ENCODE assay signal across 9 cellular contexts in the genomic region with DNA sequence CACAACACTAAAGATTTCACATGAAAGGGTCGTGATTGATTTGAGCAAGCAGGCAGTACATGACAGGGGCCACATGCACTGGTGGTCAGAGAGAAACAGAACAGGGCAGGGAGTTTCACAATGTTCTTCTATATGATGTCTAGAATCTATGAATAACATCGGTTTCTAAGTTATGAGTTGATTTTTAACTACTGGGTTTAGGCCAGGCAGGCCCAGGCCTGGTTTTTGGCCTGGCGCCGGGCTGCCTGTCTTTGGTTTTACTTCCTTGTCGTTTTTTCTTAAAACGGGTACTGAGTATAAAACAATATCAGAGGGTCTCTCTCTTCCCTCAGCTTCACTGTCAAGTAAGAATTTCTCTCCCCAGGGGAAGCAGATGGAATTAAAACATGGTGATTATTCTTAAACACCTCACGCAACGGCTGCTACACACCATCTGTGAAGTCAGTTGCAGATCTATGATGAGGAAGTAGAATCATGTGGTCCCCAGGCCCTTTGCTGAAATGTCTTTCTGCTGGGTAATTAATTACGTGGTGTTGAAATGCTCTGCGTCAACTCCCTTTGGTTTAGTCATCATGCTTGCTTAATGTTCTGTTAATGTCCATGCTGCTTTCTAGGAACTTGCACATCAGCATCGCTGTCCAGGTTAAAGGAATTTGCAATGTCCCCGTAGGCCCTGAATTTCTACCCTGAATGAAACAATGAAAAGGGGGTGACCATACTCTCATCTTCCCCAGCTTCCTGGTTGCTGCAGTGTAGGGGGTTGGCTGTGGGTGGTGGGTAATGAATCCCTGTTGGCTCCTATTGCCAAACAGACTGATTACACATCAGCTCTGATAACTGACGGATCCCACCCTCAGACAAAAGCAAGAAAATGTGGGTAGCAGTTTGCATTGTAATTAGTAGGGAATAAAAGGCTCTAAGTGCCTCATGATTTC.
DNase-seq lines count a peak whose midpoint lies in the region; ATAC-seq and TF ChIP-seq lines count a peak whose summit lies in the region.
"Had no signal": no experiment of that assay in that cellular context is flagged by ENCODE, and none has a peak within 500 bp of the region (broad histone marks: within the 10 kb centered on the region; RNA-seq: fewer than 3 reads in every experiment).

No MANE protein-coding gene starts in this region.

- H3K9me3 Mint-ChIP-seq in Calu3 (ENCODE audit: low read depth, unreplicated experiment), result peaks cover 3% of the 10 kb centered on the region
- H3K9me3 Mint-ChIP-seq in effector memory CD8-positive, alpha-beta T cell, result no peaks in the 10 kb centered on the region
- H3K9me3 Mint-ChIP-seq: stimulated activated naive CD8-positive, alpha-beta T cell treated with anti-CD3 and anti-CD28 coated beads, Interleukin-15, Interleukin-2, amounts not matched to agents 100 ng/mL and 50 ng/mL, for 24 hours had no signal

- no peak overlapping the region for H2AFZ ChIP-seq in trophoblast cell (ENCODE audit: insufficient read depth, low read length, poor library complexity)

- ATAC-seq in effector memory CD8-positive, alpha-beta T cell (replicated peaks), result no peak

- peaks cover 31% of the 10 kb centered on the region for H3K4me1 Mint-ChIP-seq in Calu3 (ENCODE audit: low read depth, unreplicated experiment)
- peaks cover 10 to 11% of the 10 kb centered on the region in 2 donors for H3K4me1 Mint-ChIP-seq in effector memory CD8-positive, alpha-beta T cell (ENCODE audit: low read depth in 2 of 2)

- DNase-seq in Calu3 (peak; percentile 71), HFF-Myc (ENCODE audit: extremely low read depth, low read depth) (peak; percentile 60), NCI-H69 (lab: John Stamatoyannopoulos, UW) (peak; percentile 96), epithelial cell of prostate (ENCODE audit: low read depth, low spot score) (peak; percentile 93), trophoblast cell (peak; percentile 83 to 95)
- no peak for DNase-seq in activated CD4-positive, CD25-positive, alpha-beta regulatory T cell treated with anti-CD3 and anti-CD28 coated beads, Interleukin-2, amount 50 U/mL, for 72 hours
- no peak for DNase-seq in activated naive CD4-positive, alpha-beta T cell treated with Interleukin-2 at 50 U/mL for 16 hours
- DNase-seq in effector memory CD8-positive, alpha-beta T cell, result no peak

- CTCF ChIA-PET in Calu3 (lab: Charles Lee), result interaction anchor here (0.8 kb wide), 1 partner anchor 18 kb away, joined by 3 read pairs; no protein-coding TSS in a partner anchor

- peak overlapping the region; percentile 88 for H3K27ac Mint-ChIP-seq in Calu3 (ENCODE audit: unreplicated experiment)
- H3K27ac Mint-ChIP-seq in effector memory CD8-positive, alpha-beta T cell, result no peak overlapping the region
- H3K27ac Mint-ChIP-seq: stimulated activated naive CD8-positive, alpha-beta T cell treated with anti-CD3 and anti-CD28 coated beads, Interleukin-15, Interleukin-2, amounts not matched to agents 100 ng/mL and 50 ng/mL, for 24 hours had no signal

- H2AK5ac ChIP-seq in trophoblast cell (ENCODE audit: low read length), result no peak overlapping the region

- H3K27me3 ChIP-seq in trophoblast cell (ENCODE audit: insufficient read depth, low read length), result no peaks in the 10 kb centered on the region

- no peak overlapping the region for H4K91ac ChIP-seq in trophoblast cell (ENCODE audit: low read depth, low read length)

- no peak overlapping the region for H3K23ac ChIP-seq in trophoblast cell (ENCODE audit: low read length)

- H4K12ac ChIP-seq in trophoblast cell (ENCODE audit: low read depth, low read length), result no peak overlapping the region

- no peak overlapping the region for H2BK120ac ChIP-seq in trophoblast cell (ENCODE audit: insufficient read depth, low read length, poor library complexity)

- H3K9me3 ChIP-seq in trophoblast cell (ENCODE audit: insufficient read depth, low read depth, low read length), result no peaks in the 10 kb centered on the region

- TF ChIP-seq CTCF in Calu3 (IDR thresholded peaks at IDR 0.05; ENCODE audit: unreplicated experiment) (no peak), HFF-Myc (IDR thresholded peaks at IDR 0.05; ENCODE audit: low read depth, low read length, missing control alignments) (no peak)

- H3K4me1 ChIP-seq in trophoblast cell (ENCODE audit: control insufficient read depth in 1 of 2, insufficient read depth in 2 of 2, low read length in 2 of 2), result peaks cover 0 to 2% of the 10 kb centered on the region in 2 experiments

- H3K36me3 ChIP-seq in trophoblast cell (ENCODE audit: control insufficient read depth in 1 of 2, insufficient read depth in 2 of 2, low read length in 2 of 2), result no peaks in the 10 kb centered on the region

- no peak overlapping the region for H4K8ac ChIP-seq in trophoblast cell (ENCODE audit: low read depth, low read length)

- H3K14ac ChIP-seq in trophoblast cell (ENCODE audit: low read length), result no peak overlapping the region

- no peak overlapping the region for H2BK12ac ChIP-seq in trophoblast cell (ENCODE audit: low read length)

- H3K4ac ChIP-seq in trophoblast cell (ENCODE audit: low read depth, low read length), result no peak overlapping the region

- H3K27ac ChIP-seq in epithelial cell of prostate (peak overlapping the region; percentile 89), trophoblast cell (ENCODE audit: low read depth, low read length) (no peak overlapping the region)

- H3K9ac ChIP-seq in trophoblast cell (ENCODE audit: low read length), result no peak overlapping the region

- H3K18ac ChIP-seq in trophoblast cell (ENCODE audit: low read length), result no peak overlapping the region

- no CpG with 5 or more reads among the region's 13 CpGs for WGBS in trophoblast cell (ENCODE audit: extremely low coverage, insufficient coverage, insufficient read length)

- peaks cover 12% of the 10 kb centered on the region for H3K36me3 Mint-ChIP-seq in Calu3 (ENCODE audit: insufficient read depth, unreplicated experiment)
- peaks cover 12% of the 10 kb centered on the region for H3K36me3 Mint-ChIP-seq in effector memory CD8-positive, alpha-beta T cell (ENCODE audit: insufficient read depth)

- H3K4me2 ChIP-seq in trophoblast cell (ENCODE audit: low read length), result no peak overlapping the region

- H3K79me1 ChIP-seq in trophoblast cell (ENCODE audit: low read length), result no peaks in the 10 kb centered on the region

- H3K27me3 Mint-ChIP-seq in Calu3 (ENCODE audit: unreplicated experiment), result no peaks in the 10 kb centered on the region
- H3K27me3 Mint-ChIP-seq in effector memory CD8-positive, alpha-beta T cell, result peaks cover 0 to 6% of the 10 kb centered on the region in 2 donors

- BruUV-seq in Calu3 (replicated peaks; lab: Mats Ljungman, UMichigan), result TSS peak; percentile 82

- H3K79me2 ChIP-seq in trophoblast cell (ENCODE audit: control insufficient read depth, insufficient read depth, low read length, poor library complexity), result no peaks in the 10 kb centered on the region

- peak overlapping the region; percentile 55 for H3K4me3 Mint-ChIP-seq in Calu3 (ENCODE audit: low read depth, unreplicated experiment)
- no peak overlapping the region for H3K4me3 Mint-ChIP-seq in effector memory CD8-positive, alpha-beta T cell
- H3K4me3 Mint-ChIP-seq: stimulated activated naive CD8-positive, alpha-beta T cell treated with anti-CD3 and anti-CD28 coated beads, Interleukin-15, Interleukin-2, amounts not matched to agents 100 ng/mL and 50 ng/mL, for 24 hours had no signal

- no peak overlapping the region for H2BK5ac ChIP-seq in trophoblast cell (ENCODE audit: low read depth, low read length, poor library complexity)

- intact Hi-C loops in Calu3 (cut with micrococcal nuclease; ENCODE audit: unreplicated experiment), result loop anchor here (1.0 kb wide), 1 partner anchor 28 kb away; no protein-coding TSS in a partner anchor

- H3K4me3 ChIP-seq in HFF-Myc (replicated peaks; ENCODE audit: low read depth, low read length) (no peak overlapping the region), trophoblast cell (ENCODE audit: low read depth, low read length) (no peak overlapping the region)

Comparison
In these comparisons a context has a peak if more than half of its experiments do, and no peak if none do; other contexts are left out.
1. DNase-seq: peak in Calu3 (single experiment), HFF-Myc (single experiment), NCI-H69 (single experiment), epithelial cell of prostate (single experiment) and trophoblast cell (2 of 2); none in activated CD4-positive, CD25-positive, alpha-beta regulatory T cell treated with anti-CD3 and anti-CD28 coated beads, Interleukin-2, amount 50 U/mL, for 72 hours (single experiment), activated naive CD4-positive, alpha-beta T cell treated with Interleukin-2 at 50 U/mL for 16 hours (single experiment) and effector memory CD8-positive, alpha-beta T cell (0 of 3).